ENCODE assay signal across 10 cellular contexts in the genomic region with DNA sequence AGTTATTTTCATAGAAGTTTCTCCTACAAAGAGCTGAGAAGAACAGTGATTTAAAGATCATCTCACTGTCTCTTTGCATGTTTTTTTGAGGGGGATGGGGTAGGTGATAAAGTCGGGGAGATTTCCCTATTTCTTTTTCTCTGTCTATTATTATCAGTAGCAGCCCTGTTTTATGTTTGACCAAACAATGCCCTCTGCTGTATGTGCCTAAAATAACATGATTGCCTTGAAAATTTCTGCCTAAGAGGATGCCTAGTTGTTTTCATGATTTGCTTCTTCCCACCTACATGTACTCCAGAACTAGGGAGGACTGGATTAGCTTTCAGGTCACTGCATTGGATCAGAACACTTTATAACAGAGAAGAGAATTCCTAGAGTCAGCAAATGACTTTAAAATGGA.
DNase-seq lines count a peak whose midpoint lies in the region; ATAC-seq and TF ChIP-seq lines count a peak whose summit lies in the region.
"Had no signal": no experiment of that assay in that cellular context is flagged by ENCODE, and none has a peak within 500 bp of the region (broad histone marks: within the 10 kb centered on the region; RNA-seq: fewer than 3 reads in every experiment).

No MANE protein-coding gene starts in this region.

- H3K4me3 Mint-ChIP-seq in nephron: no peak overlapping the region

- H3K27ac Mint-ChIP-seq in nephron: peak overlapping the region; percentile 70 to 84 (median 82)

- H3K4me3 ChIP-seq in astrocyte of the cerebellum (ENCODE audit: low read depth, low read length): no peak overlapping the region
- H3K4me3 ChIP-seq: K562, ovary had no signal

- DNase-seq in MV-4-11 (lab: John Stamatoyannopoulos, UW) (peak; percentile 18), astrocyte of the cerebellum (ENCODE audit: low read depth) (no peak), DMS153 (lab: John Stamatoyannopoulos, UW) (no peak), inferior parietal cortex (ENCODE audit: extremely low spot score) (no peak), T-helper 2 cell (no peak)
- DNase-seq: ovary had no signal

- H3K9me3 Mint-ChIP-seq in nephron: peaks cover 2% of the 10 kb centered on the region

- in situ Hi-C loops in astrocyte of the cerebellum (cut with HindIII; ENCODE audit: low sequenced_read_pairs): no loop called here

- TF ChIP-seq CTCF in GM12872 (IDR thresholded peaks at IDR 0.05; ENCODE audit: insufficient read depth, low read depth, low read length) (peak; percentile 45; the same call in 2 of the 3 replicates), astrocyte of the cerebellum (IDR thresholded peaks at IDR 0.05; ENCODE audit: low read depth, low read length, missing control alignments) (peak; percentile 31), nephron (IDR thresholded peaks at IDR 0.05; ENCODE audit: unreplicated experiment in 3 of 3) (peak; percentile 52 to 63 (median 56))

- peaks cover 14% of the 10 kb centered on the region for H3K4me1 Mint-ChIP-seq in nephron

- peaks cover 14% of the 10 kb centered on the region for H3K36me3 Mint-ChIP-seq in nephron (ENCODE audit: low read depth)

- no peak for ATAC-seq in HG02610 (IDR thresholded peaks at IDR 0.05; ENCODE audit: unreplicated experiment)
- ATAC-seq: K562 had no signal

- no peaks in the 10 kb centered on the region for H3K27me3 Mint-ChIP-seq in nephron (ENCODE audit: low read depth)
